Comparison of ENCODE assay signal across 28 cellular contexts in genomic region chr2:10128420-10128819, GRCh38. TPM values are rescaled to one million over a fixed set of nuclear protein-coding genes. Genes with fewer than 3 reads are reported as not detected.
DNase-seq lines count a peak whose midpoint lies in the region; ATAC-seq, FAIRE-seq and TF ChIP-seq lines count a peak whose summit lies in the region.
"Had no signal": no experiment of that assay in that cellular context is flagged by ENCODE, and none has a peak within 500 bp of the region (broad histone marks: within the 10 kb centered on the region; RNA-seq: fewer than 3 reads in every experiment).

No MANE protein-coding gene starts in this region.

- H3K36me3 ChIP-seq in CD4-positive, CD25-positive, alpha-beta regulatory T cell (ENCODE audit: control insufficient read depth, insufficient read depth, low read length), result no peaks in the 10 kb centered on the region
- H3K36me3 ChIP-seq in Panc1 (ENCODE audit: control insufficient read depth, insufficient read depth, low read length), result peaks cover 39% of the 10 kb centered on the region; the same call in 1 of the 2 replicates
- peaks cover 21% of the 10 kb centered on the region for H3K36me3 ChIP-seq in astrocyte (ENCODE audit: insufficient read depth, low read length)
- peaks cover 96% of the 10 kb centered on the region for H3K36me3 ChIP-seq in HAP-1 (replicated peaks)
- H3K36me3 ChIP-seq in ovary, result no peaks in the 10 kb centered on the region
- H3K36me3 ChIP-seq: colonic mucosa, tibial nerve had no signal

- TF ChIP-seq POLR2A in ovary (IDR thresholded peaks at IDR 0.05), result no peak

- no TSS peak for BruUV-seq in Panc1 (replicated peaks; lab: Mats Ljungman, UMichigan)

- peaks cover 32% of the 10 kb centered on the region for H3K79me2 ChIP-seq in astrocyte (ENCODE audit: insufficient read depth, low read length)

- intact Hi-C loops in Panc1 (cut with micrococcal nuclease; ENCODE audit: unreplicated experiment), result loop anchor here (10.0 kb wide), 1 partner anchor 54 kb away; no protein-coding TSS in a partner anchor
- intact Hi-C loops in ovary (cut with DNase I), result loop anchor here in 3 of 4 donors (10.0 kb wide), 3 partner anchors 176 to 306 kb away; partner anchors contain the start of gene HPCAL1 (in 2 of the 3)

- POLR2A ChIA-PET in activated CD4-positive, alpha-beta T cell treated with anti-CD3 and anti-CD28 coated beads, Interleukin-2, amount 10 ng/mL, durations not matched to agents 7 days and 5 days (lab: Charles Lee), result no interaction called here
- POLR2A ChIA-PET in Panc1 (lab: Charles Lee), result no interaction called here

- H3K4me1 Mint-ChIP-seq in activated CD4-positive, alpha-beta T cell treated with anti-CD3 and anti-CD28 coated beads, Interleukin-2, amount 10 ng/mL, durations not matched to agents 7 days and 5 days, result peaks cover 80% of the 10 kb centered on the region
- peaks cover 16 to 64% (median 46%) of the 10 kb centered on the region in 4 donors for H3K4me1 Mint-ChIP-seq in CD4-positive, CD25-positive, alpha-beta regulatory T cell
- peaks cover 14% of the 10 kb centered on the region for H3K4me1 Mint-ChIP-seq in astrocyte (ENCODE audit: low read depth, unreplicated experiment)

- H3K4me3 ChIP-seq in CD4-positive, CD25-positive, alpha-beta regulatory T cell (ENCODE audit: low read depth, low read length), result no peak overlapping the region
- H3K4me3 ChIP-seq in Panc1 (ENCODE audit: low read depth in 2 of 2, low read length in 2 of 2), result no peak overlapping the region
- H3K4me3 ChIP-seq in astrocyte (ENCODE audit: insufficient read depth, low read depth, low read length), result no peak overlapping the region
- H3K4me3 ChIP-seq in HAP-1, result no peak overlapping the region
- no peak overlapping the region for H3K4me3 ChIP-seq in ovary
- H3K4me3 ChIP-seq: cardiac muscle cell, colonic mucosa, SJSA1, skin epidermis, tibial nerve had no signal

- no peaks in the 10 kb centered on the region for H3K27me3 Mint-ChIP-seq in activated CD4-positive, alpha-beta T cell treated with anti-CD3 and anti-CD28 coated beads, Interleukin-2, amount 10 ng/mL, durations not matched to agents 7 days and 5 days
- H3K27me3 Mint-ChIP-seq in CD4-positive, CD25-positive, alpha-beta regulatory T cell, result peaks cover 4% of the 10 kb centered on the region
- H3K27me3 Mint-ChIP-seq in astrocyte (ENCODE audit: low read depth, unreplicated experiment), result no peaks in the 10 kb centered on the region

- H3K4me3 Mint-ChIP-seq in activated CD4-positive, alpha-beta T cell treated with anti-CD3 and anti-CD28 coated beads, Interleukin-2, amount 10 ng/mL, durations not matched to agents 7 days and 5 days, result peak overlapping the region; percentile 57
- H3K4me3 Mint-ChIP-seq in CD4-positive, CD25-positive, alpha-beta regulatory T cell, result peak overlapping the region in 2 of 4 donors; percentile 16 to 22
- no peak overlapping the region for H3K4me3 Mint-ChIP-seq in astrocyte (ENCODE audit: unreplicated experiment)
- H3K4me3 Mint-ChIP-seq: IgD-negative memory B cell, T-cell had no signal

- CTCF ChIA-PET in activated CD4-positive, alpha-beta T cell treated with anti-CD3 and anti-CD28 coated beads, Interleukin-2, amount 10 ng/mL, durations not matched to agents 7 days and 5 days (lab: Charles Lee), result interaction anchor here (0.8 to 2.8 kb wide), 3 partner anchors 281 to 764 kb away, joined by 5 to 15 read pairs (median 8); no protein-coding TSS in a partner anchor
- CTCF ChIA-PET in Panc1 (lab: Charles Lee), result interaction anchor here (0.8 kb wide), 1 partner anchor 14 kb away, joined by 3 read pairs; no protein-coding TSS in a partner anchor

- no peaks in the 10 kb centered on the region for H3K27me3 ChIP-seq in CD4-positive, CD25-positive, alpha-beta regulatory T cell (ENCODE audit: control insufficient read depth, insufficient read depth, low read length)
- H3K27me3 ChIP-seq in Panc1 (ENCODE audit: control insufficient read depth, insufficient read depth, low read length) (no peaks in the 10 kb centered on the region), astrocyte (ENCODE audit: insufficient read depth, low read length) (no peaks in the 10 kb centered on the region), HAP-1 (ENCODE audit: low read depth) (no peaks in the 10 kb centered on the region), ovary (no peaks in the 10 kb centered on the region)
- H3K27me3 ChIP-seq: colonic mucosa, SJSA1 had no signal

- no peak overlapping the region for H2AFZ ChIP-seq in astrocyte (ENCODE audit: low read depth, low read length)

- H3K27ac Mint-ChIP-seq in activated CD4-positive, alpha-beta T cell treated with anti-CD3 and anti-CD28 coated beads, Interleukin-2, amount 10 ng/mL, durations not matched to agents 7 days and 5 days, result peak overlapping the region; percentile 55
- H3K27ac Mint-ChIP-seq in CD4-positive, CD25-positive, alpha-beta regulatory T cell, result peak overlapping the region in 2 of 3 donors; percentile 4 to 55
- no peak overlapping the region for H3K27ac Mint-ChIP-seq in astrocyte (ENCODE audit: unreplicated experiment)
- H3K27ac Mint-ChIP-seq: IgD-negative memory B cell, T-cell had no signal

- no peak for DNase-seq in activated CD4-positive, alpha-beta T cell treated with anti-CD3 and anti-CD28 coated beads, Interleukin-2, amount 10 ng/mL, durations not matched to agents 7 days and 5 days
- no peak for DNase-seq in activated CD4-positive, alpha-beta T cell treated with anti-CD3 and anti-CD28 coated beads for 48 hours
- DNase-seq in CD4-positive, CD25-positive, alpha-beta regulatory T cell, result no peak
- DNase-seq in Panc1 (ENCODE audit: low read depth, low spot score) (no peak), astrocyte (ENCODE audit: low read depth) (no peak), HAP-1 (ENCODE audit: low spot score in 2 of 2) (no peak), ovary (no peak)
- DNase-seq: activated CD4-positive, alpha-beta T cell treated with anti-CD3 and anti-CD28 coated beads, Interleukin-2, amount 50 U/mL, for 4 hours; activated naive CD4-positive, alpha-beta T cell treated with Interleukin-2 at 50 U/mL for 16 hours; activated T-cell treated with anti-CD3 and anti-CD28 coated beads for 4 hours; anterior cingulate cortex; colonic mucosa; DMS153; effector CD8-positive, alpha-beta T cell; head of caudate nucleus; left ventricle myocardium superior; NCI-H2081 treated with DMSO at 0.1 percent for 48 hours; NCI-H226; stimulated activated CD8-positive, alpha-beta memory T cell treated with anti-CD3 and anti-CD28 coated beads, Interleukin-4, amount 100 ng/mL, for 48 hours; T-cell had no signal

- in situ Hi-C loops in Panc1 (cut with HindIII; ENCODE audit: low pct_unique_long_range_greater_than_20kb, low sequenced_read_pairs) (no loop called here), HAP-1 (cut with MboI; ENCODE audit: low sequenced_read_pairs) (loop anchor here (5.0 kb wide), 1 partner anchor 309 kb away; no protein-coding TSS in a partner anchor)

- H3K9me3 ChIP-seq in CD4-positive, CD25-positive, alpha-beta regulatory T cell (ENCODE audit: control insufficient read depth in 2 of 2, low read length in 2 of 2), result no peaks in the 10 kb centered on the region
- H3K9me3 ChIP-seq in Panc1 (ENCODE audit: control insufficient read depth, insufficient read depth, low read depth, low read length), result no peaks in the 10 kb centered on the region
- no peaks in the 10 kb centered on the region for H3K9me3 ChIP-seq in astrocyte (ENCODE audit: insufficient read depth, low read depth, low read length)
- H3K9me3 ChIP-seq in HAP-1, result no peaks in the 10 kb centered on the region
- no peaks in the 10 kb centered on the region for H3K9me3 ChIP-seq in ovary
- H3K9me3 ChIP-seq: colonic mucosa, SJSA1, tibial nerve had no signal

- peaks cover 33% of the 10 kb centered on the region for H3K4me1 ChIP-seq in CD4-positive, CD25-positive, alpha-beta regulatory T cell (ENCODE audit: control insufficient read depth, insufficient read depth, low read length, poor library complexity, severe bottlenecking)
- H3K4me1 ChIP-seq in Panc1 (ENCODE audit: control insufficient read depth, insufficient read depth, low read length) (peaks cover 28% of the 10 kb centered on the region), astrocyte (ENCODE audit: insufficient read depth, low read length) (peaks cover 10% of the 10 kb centered on the region), HAP-1 (peaks cover 33% of the 10 kb centered on the region), ovary (ENCODE audit: insufficient read depth) (no peaks in the 10 kb centered on the region)

- no peak for ATAC-seq in CD4-positive, CD25-positive, alpha-beta regulatory T cell (ENCODE audit: low read depth in 2 of 2)
- ATAC-seq in Panc1 (no peak), HG02885 (IDR thresholded peaks at IDR 0.05; ENCODE audit: poor library complexity, unreplicated experiment) (no peak)
- ATAC-seq: left ventricle myocardium superior, T-cell had no signal

- no peak overlapping the region for H3K27ac ChIP-seq in CD4-positive, CD25-positive, alpha-beta regulatory T cell (ENCODE audit: insufficient read depth, low read length, poor library complexity, severe bottlenecking)
- H3K27ac ChIP-seq in Panc1 (ENCODE audit: low read length) (peak overlapping the region; percentile 0; the same call in 1 of the 2 replicates), astrocyte (ENCODE audit: low read depth, low read length) (no peak overlapping the region), ovary (no peak overlapping the region)
- H3K27ac ChIP-seq: cardiac muscle cell, colonic mucosa, SJSA1, tibial nerve had no signal

- TF ChIP-seq CTCF in Panc1 (IDR thresholded peaks at IDR 0.05) (no peak), astrocyte (IDR thresholded peaks at IDR 0.05; ENCODE audit: insufficient read depth, low read depth, low read length) (no peak), ovary (IDR thresholded peaks at IDR 0.05) (no peak)

- no peak for FAIRE-seq in astrocyte (lab: Jason Lieb, UNC)
- FAIRE-seq: keratinocyte had no signal

- peaks cover 6% of the 10 kb centered on the region for H4K20me1 ChIP-seq in astrocyte (ENCODE audit: insufficient read depth, low read length)

- H3K9me3 Mint-ChIP-seq in activated CD4-positive, alpha-beta T cell treated with anti-CD3 and anti-CD28 coated beads, Interleukin-2, amount 10 ng/mL, durations not matched to agents 7 days and 5 days, result no peaks in the 10 kb centered on the region
- peaks cover 0 to 1% (median 0%) of the 10 kb centered on the region in 7 donors for H3K9me3 Mint-ChIP-seq in CD4-positive, CD25-positive, alpha-beta regulatory T cell
- H3K9me3 Mint-ChIP-seq in astrocyte (ENCODE audit: unreplicated experiment), result no peaks in the 10 kb centered on the region
- H3K9me3 Mint-ChIP-seq: IgD-negative memory B cell, T-cell had no signal

- H3K4me2 ChIP-seq in astrocyte (ENCODE audit: low read length), result peak overlapping the region; percentile 1

- peaks cover 88% of the 10 kb centered on the region for H3K36me3 Mint-ChIP-seq in activated CD4-positive, alpha-beta T cell treated with anti-CD3 and anti-CD28 coated beads, Interleukin-2, amount 10 ng/mL, durations not matched to agents 7 days and 5 days (ENCODE audit: low read depth)
- no peaks in the 10 kb centered on the region for H3K36me3 Mint-ChIP-seq in CD4-positive, CD25-positive, alpha-beta regulatory T cell
- H3K36me3 Mint-ChIP-seq in astrocyte (ENCODE audit: low read depth, unreplicated experiment), result no peaks in the 10 kb centered on the region
- H3K36me3 Mint-ChIP-seq: IgD-negative memory B cell, T-cell had no signal

- no peak overlapping the region for H3K9ac ChIP-seq in astrocyte (ENCODE audit: low read length)

- no peak for TF ChIP-seq EP300 in ovary (IDR thresholded peaks at IDR 0.05)

RNA-seq across cellular contexts. Expression of gene RRM2, which starts 5.9 kb away (rescaled TPM):
- total RNA-seq in activated CD4-positive, alpha-beta T cell treated with anti-CD3 and anti-CD28 coated beads, Interleukin-2, amount 10 ng/mL, durations not matched to agents 7 days and 5 days, result 100 to 1,000 TPM; 496 to 540 TPM
- 7.9 TPM for total RNA-seq in CD4-positive, CD25-positive, alpha-beta regulatory T cell
- polyA plus RNA-seq in CD4-positive, CD25-positive, alpha-beta regulatory T cell, result 10 to 100 TPM in 2 of 4 donors, 1 to 10 TPM in 2; 7.9 to 25.8 (median 16.7) TPM
- total RNA-seq in Panc1 (2021; ENCODE audit: unreplicated experiment) (294 TPM), astrocyte (6.8 and 11.9 TPM in 2 replicates), ovary (1 to 10 TPM in 3 of 7 donors, under 1 TPM in 2, not detected in 2; 0.24 to 4.6 (median 1.3) TPM)
- polyA plus RNA-seq in Panc1 (2012; ENCODE audit: insufficient read length), result 119 TPM
- 1 to 10 TPM in 1 of 2 donors, under 1 TPM in 1; 0.51 to 4.1 TPM for polyA plus RNA-seq in ovary

RNA-seq across cellular contexts. Expression of gene CYS1, which starts 48.2 kb away (rescaled TPM):
- total RNA-seq in activated CD4-positive, alpha-beta T cell treated with anti-CD3 and anti-CD28 coated beads, Interleukin-2, amount 10 ng/mL, durations not matched to agents 7 days and 5 days, result under 1 TPM; 0.15 to 0.17 TPM
- not detected for total RNA-seq in CD4-positive, CD25-positive, alpha-beta regulatory T cell
- not detected for polyA plus RNA-seq in CD4-positive, CD25-positive, alpha-beta regulatory T cell
- total RNA-seq in Panc1 (2021; ENCODE audit: unreplicated experiment), result 20.4 TPM
- 28.5 TPM for polyA plus RNA-seq in Panc1 (2012; ENCODE audit: insufficient read length)
- 3.7 and 4.8 TPM in 2 replicates for total RNA-seq in astrocyte
- 10 to 100 TPM in 6 of 7 donors, 1 to 10 TPM in 1; 8.8 to 21.5 (median 13.0) TPM for total RNA-seq in ovary
- polyA plus RNA-seq in ovary, result 1 to 10 TPM; 5.9 to 9.0 TPM
- total RNA-seq: A673, T-cell had no signal
- polyA plus RNA-seq: IgD-negative memory B cell had no signal

Comparison
In these comparisons a context has a peak if more than half of its experiments do, and no peak if none do; other contexts are left out.
1. RNA of gene RRM2, which starts 5.9 kb away (total RNA-seq): 496 to 540 TPM in activated CD4-positive, alpha-beta T cell treated with anti-CD3 and anti-CD28 coated beads, Interleukin-2, amount 10 ng/mL, durations not matched to agents 7 days and 5 days and 294 TPM in Panc1 (single experiment); 6.8 to 11.9 TPM in astrocyte, 7.9 TPM in CD4-positive, CD25-positive, alpha-beta regulatory T cell (single experiment) and 0.24 to 4.6 TPM in ovary; every median in the first group is over 10 times any median in the second.